Comparison of ENCODE assay signal across 2 cellular contexts in genomic region chr9:129111762-129112151, GRCh38.
A peak's percentile ranks its signal among the peaks of the same experiment; 100 is the strongest.
TF ChIP-seq lines count a peak whose summit lies in the region.

No MANE protein-coding gene starts in this region.

TF ChIP-seq in WTC11, 78 proteins besides CTCF, POLR2A, EP300 and RAD21 (continued from another document):
- TF ChIP-seq ZSCAN18 (CRISPR knock-in tag; IDR thresholded peaks at IDR 0.05) (no peak), TEAD4 (CRISPR knock-in tag; IDR thresholded peaks at IDR 0.05) (no peak), TP53 (CRISPR knock-in tag; IDR thresholded peaks at IDR 0.05) (no peak), E2F5 (CRISPR knock-in tag; IDR thresholded peaks at IDR 0.05) (peak; percentile 4; the same call in 1 of the 2 replicates), FOXP4 (CRISPR knock-in tag; IDR thresholded peaks at IDR 0.05) (0 out of 2 replicates have a peak, but pooled peaks have one; percentile 42)

TF ChIP-seq in endothelial cell of umbilical vein, 7 proteins besides CTCF, POLR2A, EP300 and RAD21 (continued from another document):
- TF ChIP-seq JUN (IDR thresholded peaks at IDR 0.05; ENCODE audit: borderline replicate concordance, insufficient read depth, insufficient read length, low read depth), result no peak
- no peak for TF ChIP-seq MYC (IDR thresholded peaks at IDR 0.05; ENCODE audit: low read depth, low read length)
- no peak for TF ChIP-seq GATA2 (IDR thresholded peaks at IDR 0.05; ENCODE audit: insufficient read depth, insufficient read length, low read depth, low read length)
- TF ChIP-seq FOS (IDR thresholded peaks at IDR 0.05; ENCODE audit: borderline replicate concordance, insufficient read depth, low read length), result no peak
